20 cellular contexts compared by ENCODE assay signal in genomic region chr7:83681200-83681599, GRCh38. TPM values are rescaled to one million over a fixed set of nuclear protein-coding genes. Genes with fewer than 3 reads are reported as not detected.
"Had no signal": no experiment of that assay in that cellular context is flagged by ENCODE, and none has a peak within 500 bp of the region (broad histone marks: within the 10 kb centered on the region; RNA-seq: fewer than 3 reads in every experiment).

No MANE protein-coding gene starts in this region.

- H2AFZ ChIP-seq: neural progenitor cell, parathyroid adenoma had no signal

- H3K27me3 ChIP-seq: dorsolateral prefrontal cortex, neural progenitor cell, sigmoid colon, testis, tibial artery had no signal

- DNase-seq: dorsolateral prefrontal cortex; effector CD4-positive, alpha-beta T cell; head of caudate nucleus; kidney; left ventricle myocardium superior; mucosa of descending colon; naive B cell; right cardiac atrium; sigmoid colon; stimulated activated CD4-positive, alpha-beta T cell treated with anti-CD3 and anti-CD28 coated beads, Interleukin-2, amount 100 ng/mL, for 24 hours; stimulated activated CD4-positive, alpha-beta T cell treated with anti-CD3 and anti-CD28 coated beads, Interleukin-4, amount 100 ng/mL, for 24 hours; stimulated activated naive CD8-positive, alpha-beta T cell treated with anti-CD3 and anti-CD28 coated beads, Interleukin-15, Interleukin-2, amounts not matched to agents 100 U/mL and 50 U/mL, for 24 hours; substantia nigra; testis; tibial artery had no signal

- H3K9ac ChIP-seq: neural progenitor cell, parathyroid adenoma had no signal

- H3K4me3 ChIP-seq: dorsolateral prefrontal cortex, lung, mucosa of descending colon, neural progenitor cell, sigmoid colon, testis, tibial artery had no signal

- H3K4me2 ChIP-seq: neural progenitor cell had no signal

- H3K36me3 ChIP-seq: neural progenitor cell, sigmoid colon, tibial artery had no signal

- H3K27ac ChIP-seq: dorsolateral prefrontal cortex, neural progenitor cell, parathyroid adenoma, sigmoid colon, testis, tibial artery had no signal

- H3K9me3 ChIP-seq: mucosa of descending colon, sigmoid colon, testis, tibial artery had no signal

- H3K79me2 ChIP-seq: parathyroid adenoma had no signal

- H3K4me1 ChIP-seq: parathyroid adenoma, testis had no signal

- ATAC-seq: left ventricle myocardium superior; mucosa of descending colon; natural killer cell treated with Interleukin-12 subunit alpha and Interleukin-12 subunit beta and Interleukin-15 and Interleukin-18, amount 100 ng/mL, for 72 hours; right cardiac atrium; stimulated activated effector memory CD8-positive, alpha-beta T cell treated with anti-CD3 and anti-CD28 coated beads, Interleukin-12 subunit alpha, Interleukin-12 subunit beta, amount 100 ng/mL, for 72 hours; stimulated activated naive CD8-positive, alpha-beta T cell treated with anti-CD3 and anti-CD28 coated beads, Interleukin-15, Interleukin-2, amounts not matched to agents 100 U/mL and 50 U/mL, for 24 hours had no signal

RNA-seq across cellular contexts. Expression of gene SEMA3E, which starts 32.3 kb away (rescaled TPM):
- total RNA-seq: natural killer cell treated with Interleukin-12 subunit alpha and Interleukin-12 subunit beta and Interleukin-15 and Interleukin-18, amount 100 ng/mL, for 72 hours had no signal
